Comparison of ENCODE assay signal across 8 cellular contexts in the genomic region with DNA sequence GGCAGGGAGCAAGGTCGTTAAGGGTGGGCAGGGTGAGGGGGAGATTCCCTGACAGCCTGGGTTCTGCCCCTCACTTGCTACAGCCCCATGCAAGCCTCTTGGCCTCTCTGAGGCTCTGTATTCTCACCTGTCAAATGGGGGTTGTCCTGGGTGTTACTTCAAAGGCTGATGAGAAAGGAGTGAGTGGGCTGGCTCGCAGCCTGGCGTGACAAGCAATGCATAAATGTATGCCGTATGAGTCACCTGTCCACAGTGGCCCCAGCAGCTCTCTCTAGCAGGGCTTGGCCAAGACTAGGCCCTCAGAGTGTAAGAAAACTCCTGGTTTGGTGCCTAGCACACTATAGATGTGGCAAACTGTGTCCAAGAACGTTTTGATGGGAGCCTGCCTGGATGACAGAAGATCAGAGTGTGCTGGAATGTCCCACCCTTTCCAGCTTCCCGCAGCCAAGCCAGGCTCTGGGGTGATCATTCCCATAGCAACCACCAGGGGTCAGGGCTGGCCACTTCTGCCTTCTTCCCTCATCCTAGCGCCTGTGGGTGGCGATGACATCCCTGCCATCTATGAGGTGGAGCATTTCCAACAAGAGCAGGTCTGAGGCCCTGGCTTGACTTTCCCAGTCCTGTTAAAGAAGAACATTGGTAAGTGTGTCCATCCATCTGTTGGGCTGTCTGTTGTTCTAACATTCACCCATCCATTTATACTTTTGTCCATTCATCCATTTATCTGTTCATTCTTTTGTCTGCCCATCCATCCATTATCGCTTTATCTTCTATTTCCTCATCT. TPM values are rescaled to one million over a fixed set of nuclear protein-coding genes. Genes with fewer than 3 reads are reported as not detected.
DNase-seq lines count a peak whose midpoint lies in the region; ATAC-seq and TF ChIP-seq lines count a peak whose summit lies in the region.

No MANE protein-coding gene starts in this region.

- no peak overlapping the region for H2AFZ ChIP-seq in mesenchymal stem cell (ENCODE audit: low read depth, low read length)

- 15% methylated on average over 8 of the region's 9 CpGs for WGBS in mesenchymal stem cell

- H3K36me3 ChIP-seq in effector memory CD4-positive, alpha-beta T cell (ENCODE audit: control insufficient read depth, insufficient read depth, low read length), result no peaks in the 10 kb centered on the region
- H3K36me3 ChIP-seq in mesenchymal stem cell (ENCODE audit: control insufficient read depth in 1 of 2, insufficient read depth in 2 of 2, low read depth in 1 of 2, low read length in 2 of 2), result no peaks in the 10 kb centered on the region

- peak overlapping the region in 4 of 7 donors; percentile 23 to 76 (median 60) for H3K27ac Mint-ChIP-seq in CD14-positive monocyte

- H4K91ac ChIP-seq in mesenchymal stem cell (ENCODE audit: low read length), result peak overlapping the region; percentile 14

- DNase-seq in CD14-positive monocyte (ENCODE audit: low spot score), result peak; percentile 63
- DNase-seq in NCI-H69 (lab: John Stamatoyannopoulos, UW), result peak; percentile 64
- peak; percentile 83 to 86 for DNase-seq in activated CD4-positive, alpha-beta T cell treated with anti-CD3 and anti-CD28 coated beads, Interleukin-2, amount 50 U/mL, for 48 hours
- peak; percentile 34 to 46 (median 35) for DNase-seq in effector memory CD4-positive, alpha-beta T cell
- DNase-seq in mesenchymal stem cell, result peak; percentile 89
- DNase-seq in stimulated activated CD8-positive, alpha-beta memory T cell treated with anti-CD3 and anti-CD28 coated beads, Interleukin-7, amount 100 ng/mL, for 4 hours (ENCODE audit: low read depth in 2 of 2), result peak; percentile 31 to 57

- peaks cover 2 to 11% (median 4%) of the 10 kb centered on the region in 7 donors for H3K9me3 Mint-ChIP-seq in CD14-positive monocyte

- peak overlapping the region in 1 of 2 donors; percentile 42 for H3K4me3 Mint-ChIP-seq in CD14-positive monocyte

- no peak overlapping the region for H2BK15ac ChIP-seq in mesenchymal stem cell (ENCODE audit: low read depth, poor library complexity, severe bottlenecking)

- H2BK12ac ChIP-seq in mesenchymal stem cell (ENCODE audit: low read length in 2 of 2), result peak overlapping the region in 1 of 2 experiments; percentile 45

- peaks cover 4% of the 10 kb centered on the region for H3K9me3 ChIP-seq in effector memory CD4-positive, alpha-beta T cell (ENCODE audit: control insufficient read depth, low read length)
- peaks cover 4% of the 10 kb centered on the region for H3K9me3 ChIP-seq in mesenchymal stem cell (ENCODE audit: control insufficient read depth, low read length)

- no peaks in the 10 kb centered on the region for H3K79me1 ChIP-seq in mesenchymal stem cell (replicated peaks; ENCODE audit: low read length, poor library complexity, severe bottlenecking)

- no peak overlapping the region for H3K14ac ChIP-seq in mesenchymal stem cell (ENCODE audit: low read length in 2 of 2)

- H3K4me3 ChIP-seq in effector memory CD4-positive, alpha-beta T cell (ENCODE audit: insufficient read depth, low read depth, low read length, poor library complexity, severe bottlenecking), result no peak overlapping the region
- peak overlapping the region in 1 of 2 experiments; percentile 23 for H3K4me3 ChIP-seq in mesenchymal stem cell (ENCODE audit: insufficient read depth in 1 of 2, low read depth in 1 of 2, low read length in 2 of 2)

- peak overlapping the region in 1 of 2 experiments; percentile 76 for H3K18ac ChIP-seq in mesenchymal stem cell (ENCODE audit: low read depth in 1 of 2, low read length in 2 of 2)

- H3K4me1 ChIP-seq in effector memory CD4-positive, alpha-beta T cell (ENCODE audit: control insufficient read depth, insufficient read depth, low read length, poor library complexity, severe bottlenecking), result peaks cover 23% of the 10 kb centered on the region
- peaks cover 7% of the 10 kb centered on the region for H3K4me1 ChIP-seq in mesenchymal stem cell (ENCODE audit: control insufficient read depth, insufficient read depth, low read depth, low read length)

- peak; percentile 96 for TF ChIP-seq CTCF in CD14-positive monocyte (IDR thresholded peaks at IDR 0.05)

- peak overlapping the region; percentile 39 for H3K9ac ChIP-seq in mesenchymal stem cell (ENCODE audit: low read length)

- H4K8ac ChIP-seq in mesenchymal stem cell (ENCODE audit: low read length), result peak overlapping the region; percentile 12

- no peak overlapping the region for H3K4me2 ChIP-seq in mesenchymal stem cell (ENCODE audit: low read length, poor library complexity, severe bottlenecking)

- no peak overlapping the region for H2BK5ac ChIP-seq in mesenchymal stem cell (ENCODE audit: low read depth, low read length, poor library complexity, severe bottlenecking)

- ATAC-seq in GM19043 (IDR thresholded peaks at IDR 0.05; ENCODE audit: low read depth, unreplicated experiment) (peak; percentile 73), HG03354 (IDR thresholded peaks at IDR 0.05; ENCODE audit: poor library complexity, severe bottlenecking, unreplicated experiment) (peak; percentile 79)

- no peaks in the 10 kb centered on the region for H3K36me3 Mint-ChIP-seq in CD14-positive monocyte

- H3K27me3 ChIP-seq in effector memory CD4-positive, alpha-beta T cell (replicated peaks; ENCODE audit: control insufficient read depth, insufficient read depth, low read length, poor library complexity, severe bottlenecking), result no peaks in the 10 kb centered on the region
- no peaks in the 10 kb centered on the region for H3K27me3 ChIP-seq in mesenchymal stem cell (ENCODE audit: control insufficient read depth in 1 of 2, insufficient read depth in 1 of 2, low read length in 2 of 2)

- H2BK120ac ChIP-seq in mesenchymal stem cell (ENCODE audit: low read depth, low read length), result no peak overlapping the region

- no peak overlapping the region for H3K27ac ChIP-seq in effector memory CD4-positive, alpha-beta T cell (ENCODE audit: insufficient read depth, low read length, poor library complexity, severe bottlenecking)
- H3K27ac ChIP-seq in mesenchymal stem cell (ENCODE audit: low read length, poor library complexity, severe bottlenecking), result no peak overlapping the region

- H3K4ac ChIP-seq in mesenchymal stem cell (ENCODE audit: low read depth in 1 of 2, low read length in 2 of 2), result no peak overlapping the region

- H3K4me1 Mint-ChIP-seq in CD14-positive monocyte, result peaks cover 20% of the 10 kb centered on the region

- peak overlapping the region in 1 of 2 experiments; percentile 46 for H3K23ac ChIP-seq in mesenchymal stem cell (ENCODE audit: low read length in 2 of 2)

- peaks cover 8 to 19% (median 17%) of the 10 kb centered on the region in 3 donors for H3K27me3 Mint-ChIP-seq in CD14-positive monocyte (ENCODE audit: low read depth in 3 of 3)

- intact Hi-C loops in CD14-positive monocyte (cut with micrococcal nuclease), result loop anchor here (1.0 to 5.0 kb wide), 4 partner anchors 56 to 131 kb away; no protein-coding TSS in a partner anchor

- no peak overlapping the region for H2AK5ac ChIP-seq in mesenchymal stem cell (ENCODE audit: low read length, severe bottlenecking)

RNA-seq across cellular contexts. Expression of a gene that starts 37.2 kb away (rescaled TPM):
- polyA plus RNA-seq in CD14-positive monocyte, result under 1 TPM; 0.08 to 0.39 TPM
- polyA plus RNA-seq in mesenchymal stem cell (2013, experiment 1 of 2), result 4.0 TPM
- 4.4 TPM for polyA plus RNA-seq in mesenchymal stem cell (2013, experiment 2 of 2)

RNA-seq across cellular contexts. Expression of a gene that starts 48.8 kb away (rescaled TPM):
- 1 to 10 TPM in 1 of 2 donors, under 1 TPM in 1; 0.97 to 1.2 TPM for polyA plus RNA-seq in CD14-positive monocyte
- polyA plus RNA-seq in mesenchymal stem cell (2013, experiment 1 of 2), result not detected
- not detected for polyA plus RNA-seq in mesenchymal stem cell (2013, experiment 2 of 2)

RNA-seq across cellular contexts. Expression of a gene that starts 54.9 kb away (rescaled TPM):
- polyA plus RNA-seq in CD14-positive monocyte, result not detected
- polyA plus RNA-seq in mesenchymal stem cell (2013, experiment 1 of 2), result 4.5 TPM
- 4.8 TPM for polyA plus RNA-seq in mesenchymal stem cell (2013, experiment 2 of 2)

Comparison
In these comparisons a context has a peak if more than half of its experiments do, and no peak if none do; other contexts are left out.
1. DNase-seq: peak in every context shown above with its lines; median percentile 89 in mesenchymal stem cell; 84 in activated CD4-positive, alpha-beta T cell treated with anti-CD3 and anti-CD28 coated beads, Interleukin-2, amount 50 U/mL, for 48 hours; 64 in NCI-H69; 63 in CD14-positive monocyte; 44 in stimulated activated CD8-positive, alpha-beta memory T cell treated with anti-CD3 and anti-CD28 coated beads, Interleukin-7, amount 100 ng/mL, for 4 hours; 35 in effector memory CD4-positive, alpha-beta T cell.